13 cellular contexts compared by ENCODE assay signal in genomic region chr1:15915991-15916390, GRCh38. TPM values are rescaled to one million over a fixed set of nuclear protein-coding genes. Genes with fewer than 3 reads are reported as not detected.
A peak's percentile ranks its signal among the peaks of the same experiment; 100 is the strongest.
DNase-seq lines count a peak whose midpoint lies in the region; ATAC-seq, FAIRE-seq and TF ChIP-seq lines count a peak whose summit lies in the region.
"Had no signal": no experiment of that assay in that cellular context is flagged by ENCODE, and none has a peak within 500 bp of the region (broad histone marks: within the 10 kb centered on the region; RNA-seq: fewer than 3 reads in every experiment).

No MANE protein-coding gene starts in this region.

- no peaks in the 10 kb centered on the region for H3K9me3 Mint-ChIP-seq in effector memory CD8-positive, alpha-beta T cell
- no peaks in the 10 kb centered on the region for H3K9me3 Mint-ChIP-seq in glutamatergic neuron (ENCODE audit: unreplicated experiment)

- H3K4me3 Mint-ChIP-seq in effector memory CD8-positive, alpha-beta T cell, result peak overlapping the region; percentile 47 to 59
- H3K4me3 Mint-ChIP-seq in glutamatergic neuron (ENCODE audit: unreplicated experiment), result no peak overlapping the region

- H3K27me3 ChIP-seq in SJSA1 (replicated peaks), result no peaks in the 10 kb centered on the region
- H3K27me3 ChIP-seq in sigmoid colon, result no peaks in the 10 kb centered on the region

- peaks cover 23% of the 10 kb centered on the region for H3K4me1 ChIP-seq in SJSA1 (replicated peaks)
- H3K4me1 ChIP-seq in sigmoid colon, result peaks cover 0 to 18% (median 11%) of the 10 kb centered on the region in 4 donors

- H3K36me3 Mint-ChIP-seq in effector memory CD8-positive, alpha-beta T cell (ENCODE audit: insufficient read depth), result peaks cover 49% of the 10 kb centered on the region
- no peaks in the 10 kb centered on the region for H3K36me3 Mint-ChIP-seq in glutamatergic neuron (ENCODE audit: unreplicated experiment)

- intact Hi-C loops in sigmoid colon (cut with DNase I), result no loop called here

- peaks cover 24 to 32% of the 10 kb centered on the region in 2 donors for H3K4me1 Mint-ChIP-seq in effector memory CD8-positive, alpha-beta T cell (ENCODE audit: low read depth in 2 of 2)
- H3K4me1 Mint-ChIP-seq in glutamatergic neuron (ENCODE audit: low read depth, unreplicated experiment), result no peaks in the 10 kb centered on the region

- peak; percentile 48 for FAIRE-seq in GM19239 (lab: Jason Lieb, UNC)
- FAIRE-seq: endometrium, islet of Langerhans had no signal

- WGBS in sigmoid colon, 2 donors, result 55 to 79% methylated on average over 4 of the region's 4 CpGs

- TF ChIP-seq POLR2A in sigmoid colon (IDR thresholded peaks at IDR 0.05), result no peak

- no peaks in the 10 kb centered on the region for H3K9me3 ChIP-seq in SJSA1 (replicated peaks)
- H3K9me3 ChIP-seq in sigmoid colon, result no peaks in the 10 kb centered on the region

- no peak for TF ChIP-seq CTCF in sigmoid colon (IDR thresholded peaks at IDR 0.05)
- no peak for TF ChIP-seq CTCF in glutamatergic neuron (IDR thresholded peaks at IDR 0.05; ENCODE audit: partially characterized antibody, unreplicated experiment)

- no peak for TF ChIP-seq EP300 in sigmoid colon (IDR thresholded peaks at IDR 0.05)

- H3K27ac ChIP-seq in SJSA1 (peak overlapping the region; percentile 34), sigmoid colon (peak overlapping the region in 3 of 4 donors; percentile 5 to 51 (median 33))

- H3K36me3 ChIP-seq in SJSA1 (peaks cover 71% of the 10 kb centered on the region), sigmoid colon (peaks cover 9 to 81% (median 21%) of the 10 kb centered on the region in 4 donors)

- DNase-seq in GM19239 (ENCODE audit: insufficient read length, low spot score) (no peak), SJSA1 (ENCODE audit: low read depth in 1 of 2, low spot score in 2 of 2) (peak in 1 of 2 experiments; percentile 19), sigmoid colon (no peak), NCI-H1417 treated with DMSO at 0.1 percent for 48 hours (lab: John Stamatoyannopoulos, UW) (no peak), glutamatergic neuron (no peak)
- DNase-seq in effector memory CD8-positive, alpha-beta T cell, result no peak
- DNase-seq in NK-92 treated with Interleukin-12 subunit alpha and Interleukin-12 subunit beta, amount 100 ng/mL, for 24 hours (lab: John Stamatoyannopoulos, UW), result no peak
- DNase-seq: activated gamma-delta T cell, DND-41, NCI-H69 had no signal

- no peak for ATAC-seq in effector memory CD8-positive, alpha-beta T cell (replicated peaks)
- ATAC-seq in HG03095 (IDR thresholded peaks at IDR 0.05; ENCODE audit: unreplicated experiment), result no peak

- H3K27ac Mint-ChIP-seq in effector memory CD8-positive, alpha-beta T cell, result peak overlapping the region; percentile 84 to 88
- no peak overlapping the region for H3K27ac Mint-ChIP-seq in glutamatergic neuron (ENCODE audit: unreplicated experiment)

- no peak overlapping the region for H3K4me3 ChIP-seq in SJSA1
- peak overlapping the region in 3 of 4 donors; percentile 16 to 17 (median 16) for H3K4me3 ChIP-seq in sigmoid colon

- no peaks in the 10 kb centered on the region for H3K27me3 Mint-ChIP-seq in effector memory CD8-positive, alpha-beta T cell
- H3K27me3 Mint-ChIP-seq in glutamatergic neuron (ENCODE audit: unreplicated experiment), result peaks cover 2% of the 10 kb centered on the region

RNA-seq across cellular contexts. Expression of gene ZBTB17, which starts 59.9 kb away (rescaled TPM):
- total RNA-seq in SJSA1 (2014; rRNA removed; shearing (Covaris generic)), result 26.6 and 33.6 TPM in 2 replicates
- total RNA-seq in sigmoid colon (10 to 100 TPM; 22.1 to 38.5 (median 26.5) TPM), glutamatergic neuron (ENCODE audit: unreplicated experiment) (86.9 TPM)
- polyA plus RNA-seq in sigmoid colon, result 10 to 100 TPM; 17.4 to 38.7 (median 18.3) TPM
